Comparison of ENCODE assay signal across 26 cellular contexts in the genomic region with DNA sequence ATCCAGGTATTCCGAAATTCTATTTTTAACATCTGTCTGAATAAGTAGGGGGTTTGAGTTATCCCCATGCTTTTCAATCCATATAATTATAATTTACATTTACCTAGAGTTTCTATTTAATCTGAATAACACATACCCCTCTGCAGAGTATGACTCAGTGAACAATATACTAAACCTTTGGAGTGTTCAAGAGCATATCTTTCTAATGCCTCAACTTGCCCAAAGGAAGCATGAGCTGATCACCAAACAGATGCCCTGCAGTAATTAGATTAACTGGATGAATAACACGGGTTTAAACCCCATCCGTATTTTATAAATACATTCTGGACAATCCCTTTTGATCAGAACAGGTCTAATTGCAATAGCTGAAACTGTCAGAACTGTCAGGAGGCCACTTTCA.
"Had no signal": no experiment of that assay in that cellular context is flagged by ENCODE, and none has a peak within 500 bp of the region (broad histone marks: within the 10 kb centered on the region; RNA-seq: fewer than 3 reads in every experiment).

No MANE protein-coding gene starts in this region.

- H3K27ac ChIP-seq: coronary artery, gastrocnemius medialis, prostate gland, right atrium auricular region, thyroid gland, vagina had no signal

- DNase-seq: dermis blood vessel endothelial cell; effector memory CD4-positive, alpha-beta T cell; gastrocnemius medialis; head of caudate nucleus; kidney; mesenchymal stem cell; mucosa of descending colon; naive B cell; stimulated activated CD4-positive, alpha-beta T cell treated with anti-CD3 and anti-CD28 coated beads, Interleukin-12 subunit alpha, Interleukin-12 subunit beta, amount 100 ng/mL, for 4 hours; stimulated activated CD4-positive, alpha-beta T cell treated with anti-CD3 and anti-CD28 coated beads, Interleukin-1b, Interleukin-23, amount 100 ng/mL, for 48 hours; stimulated activated CD4-positive, alpha-beta T cell treated with anti-CD3 and anti-CD28 coated beads, Interleukin-4, amount 100 ng/mL, for 1 hour; stimulated activated CD8-positive, alpha-beta memory T cell treated with anti-CD3 and anti-CD28 coated beads, Interleukin-4, amount 100 ng/mL, for 48 hours; stimulated activated naive CD4-positive, alpha-beta T cell; stimulated activated naive CD8-positive, alpha-beta T cell treated with anti-CD3 and anti-CD28 coated beads, Interleukin-15, amount 100 ng/mL, for 72 hours; thyroid gland; trophoblast cell had no signal

- H3K27me3 ChIP-seq: gastrocnemius medialis, right atrium auricular region, thyroid gland, vagina had no signal

- H3K4me1 ChIP-seq: gastrocnemius medialis, prostate gland, right atrium auricular region, thyroid gland, vagina had no signal

- H3K4me2 ChIP-seq: smooth muscle cell had no signal

- H3K36me3 ChIP-seq: gastrocnemius medialis, prostate gland, right atrium auricular region, thyroid gland, vagina had no signal

- ATAC-seq: gastrocnemius medialis; left lobe of liver; mucosa of descending colon; natural killer cell treated with Interleukin-12 subunit alpha and Interleukin-12 subunit beta and Interleukin-15 and Interleukin-18, amount 100 ng/mL, for 72 hours; sciatic nerve; stimulated activated naive CD8-positive, alpha-beta T cell treated with anti-CD3 and anti-CD28 coated beads, Interleukin-15, amount 100 ng/mL, for 72 hours had no signal

- FAIRE-seq: endothelial cell of umbilical vein had no signal

- H3K9me3 ChIP-seq: gastrocnemius medialis, mucosa of descending colon, prostate gland, right atrium auricular region, thyroid gland, vagina had no signal

- H3K4me3 ChIP-seq: coronary artery, gastrocnemius medialis, lung, mucosa of descending colon, prostate gland, right atrium auricular region, smooth muscle cell, thyroid gland, vagina had no signal
